ENCODE assay signal across 32 cellular contexts in genomic region chr13:34765446-34766180, GRCh38.
"Had no signal": no experiment of that assay in that cellular context is flagged by ENCODE, and none has a peak within 500 bp of the region (broad histone marks: within the 10 kb centered on the region; RNA-seq: fewer than 3 reads in every experiment).

No MANE protein-coding gene starts in this region.

- H3K27me3 ChIP-seq: adrenal gland, body of pancreas, esophagus muscularis mucosa, foreskin keratinocyte, gastroesophageal sphincter had no signal

- H3K4me3 ChIP-seq: adrenal gland, body of pancreas, esophagus muscularis mucosa, gastroesophageal sphincter had no signal

- FAIRE-seq: colon had no signal

- H3K4me1 ChIP-seq: adrenal gland, foreskin keratinocyte, gastroesophageal sphincter had no signal

- H3K36me3 ChIP-seq: adrenal gland, esophagus muscularis mucosa, gastroesophageal sphincter, WERI-Rb-1 had no signal

- H3K27ac ChIP-seq: adrenal gland, body of pancreas, esophagus muscularis mucosa, foreskin keratinocyte, gastroesophageal sphincter, WERI-Rb-1 had no signal

- H3K9me3 ChIP-seq: adrenal gland, body of pancreas, esophagus muscularis mucosa, gastroesophageal sphincter had no signal

- DNase-seq: activated B cell treated with CpG ODN at 0.5 μM for 24 hours; activated CD4-positive, alpha-beta T cell treated with anti-CD3 and anti-CD28 coated beads for 48 hours; activated CD4-positive, alpha-beta T cell treated with anti-CD3 and anti-CD28 coated beads, Interleukin-2, amount 50 U/mL, for 1 hour; activated CD4-positive, alpha-beta T cell treated with anti-CD3 and anti-CD28 coated beads, Interleukin-2, amount 50 U/mL, for 48 hours; activated CD8-positive, alpha-beta memory T cell treated with anti-CD3 and anti-CD28 coated beads, Interleukin-2, amount 10 ng/mL, durations not matched to agents 7 days and 5 days; activated CD8-positive, alpha-beta memory T cell treated with anti-CD3 and anti-CD28 coated beads, Interleukin-2, amount 50 U/mL, for 4 hours; activated CD8-positive, alpha-beta T cell treated with anti-CD3 and anti-CD28 coated beads, Interleukin-2, amount 10 ng/mL, durations not matched to agents 7 days and 5 days; activated effector memory CD4-positive, alpha-beta T cell treated with anti-CD3 and anti-CD28 coated beads, Interleukin-2, amount 50 U/mL, for 16 hours; activated naive CD4-positive, alpha-beta T cell treated with anti-CD3 and anti-CD28 coated beads for 36 hours; activated naive CD8-positive, alpha-beta T cell treated with anti-CD3 and anti-CD28 coated beads for 36 hours; activated naive CD8-positive, alpha-beta T cell treated with anti-CD3 and anti-CD28 coated beads, Interleukin-2, amount 50 U/mL, for 24 hours; activated T-cell treated with anti-CD3 and anti-CD28 coated beads, Interleukin-2, amount 50 U/mL, for 1 hour; activated T-cell treated with anti-CD3 and anti-CD28 coated beads, Interleukin-2, amount 50 U/mL, for 48 hours; adrenal gland; amygdala; aorta; body of pancreas; caudate nucleus; cortex of kidney; dermis blood vessel endothelial cell; effector CD4-positive, alpha-beta T cell; effector memory CD8-positive, alpha-beta T cell; erythroblast; foreskin keratinocyte; head of caudate nucleus; T-helper 1 cell; T-helper 17 cell; T1000; WERI-Rb-1 had no signal
